8 cellular contexts compared by ENCODE assay signal in genomic region chr1:206606867-206607266, GRCh38. TPM values are rescaled to one million over a fixed set of nuclear protein-coding genes. Genes with fewer than 3 reads are reported as not detected.
DNase-seq lines count a peak whose midpoint lies in the region; ATAC-seq and TF ChIP-seq lines count a peak whose summit lies in the region.

No MANE protein-coding gene starts in this region.

- H3K4me3 Mint-ChIP-seq in activated T-cell treated with anti-CD3 and anti-CD28 coated beads, Interleukin-2, amount 50 U/mL, for 24 hours, result no peak overlapping the region

- no peak overlapping the region for H3K27ac ChIP-seq in neural cell (ENCODE audit: low read length)
- no peak overlapping the region for H3K27ac ChIP-seq in prostate gland

- H3K4me1 ChIP-seq in prostate gland (replicated peaks), result peaks cover 5% of the 10 kb centered on the region

- H3K36me3 Mint-ChIP-seq in activated T-cell treated with anti-CD3 and anti-CD28 coated beads, Interleukin-2, amount 50 U/mL, for 24 hours (ENCODE audit: low read depth), result peaks cover 96% of the 10 kb centered on the region

- intact Hi-C loops in prostate gland (cut with DNase I), result no loop called here

- no peaks in the 10 kb centered on the region for H3K9me3 ChIP-seq in neural cell (ENCODE audit: low read length)
- H3K9me3 ChIP-seq in prostate gland, result no peaks in the 10 kb centered on the region

- H3K79me2 ChIP-seq in neural cell (replicated peaks; ENCODE audit: insufficient read depth, low read length), result no peaks in the 10 kb centered on the region

- ATAC-seq in HG03571 (IDR thresholded peaks at IDR 0.05; ENCODE audit: unreplicated experiment), result no peak
- no peak for ATAC-seq in GM21423 (IDR thresholded peaks at IDR 0.05; ENCODE audit: unreplicated experiment)

- WGBS in prostate gland, result 50% methylated on average over 3 of the region's 3 CpGs

- in situ Hi-C loops in astrocyte of the spinal cord (cut with HindIII; ENCODE audit: low sequenced_read_pairs), result no loop called here

- no peak for TF ChIP-seq EP300 in neural cell (conservative IDR thresholded peaks at IDR 0.05; ENCODE audit: poor library complexity, severe bottlenecking)

- no peak overlapping the region for H2AFZ ChIP-seq in neural cell (ENCODE audit: low read depth, low read length)

- no peaks in the 10 kb centered on the region for H3K9me2 ChIP-seq in neural cell (ENCODE audit: insufficient read depth, low read length)

- TF ChIP-seq POLR2A in prostate gland (IDR thresholded peaks at IDR 0.05), result no peak

- H3K4me1 Mint-ChIP-seq in activated T-cell treated with anti-CD3 and anti-CD28 coated beads, Interleukin-2, amount 50 U/mL, for 24 hours (ENCODE audit: low read depth), result peaks cover 46% of the 10 kb centered on the region

- H4K20me1 ChIP-seq in neural cell (ENCODE audit: insufficient read depth), result no peaks in the 10 kb centered on the region

- peak; percentile 58 for TF ChIP-seq RAD21 in neural cell (conservative IDR thresholded peaks at IDR 0.05)

- no peaks in the 10 kb centered on the region for H3F3A ChIP-seq in neural cell (ENCODE audit: insufficient read depth, low read length, poor library complexity, severe bottlenecking)

- H3K27me3 Mint-ChIP-seq in activated T-cell treated with anti-CD3 and anti-CD28 coated beads, Interleukin-2, amount 50 U/mL, for 24 hours, result no peaks in the 10 kb centered on the region

- H3K4me2 ChIP-seq in neural cell (ENCODE audit: low read length), result no peak overlapping the region

- H3K36me3 ChIP-seq in neural cell (ENCODE audit: insufficient read depth, low read length), result peaks cover 8% of the 10 kb centered on the region
- peaks cover 0 to 7% of the 10 kb centered on the region in 2 donors for H3K36me3 ChIP-seq in prostate gland

- no peaks in the 10 kb centered on the region for H3K9me3 Mint-ChIP-seq in activated T-cell treated with anti-CD3 and anti-CD28 coated beads, Interleukin-2, amount 50 U/mL, for 24 hours

- H3K9ac ChIP-seq in neural cell (ENCODE audit: low read length), result no peak overlapping the region

- H3K4me3 ChIP-seq in astrocyte of the spinal cord (ENCODE audit: low read depth, low read length) (no peak overlapping the region), neural cell (ENCODE audit: low read length) (no peak overlapping the region), prostate gland (no peak overlapping the region)

- TF ChIP-seq CTCF in astrocyte of the spinal cord (IDR thresholded peaks at IDR 0.05; ENCODE audit: low read depth, low read length) (peak; percentile 57), neural cell (IDR thresholded peaks at IDR 0.05; ENCODE audit: poor library complexity, severe bottlenecking) (peak; percentile 72), prostate gland (IDR thresholded peaks at IDR 0.05) (peak in 2 of 4 experiments; percentile 5 to 46)

- DNase-seq in activated T-cell treated with anti-CD3 and anti-CD28 coated beads, Interleukin-2, amount 50 U/mL, for 24 hours, result no peak
- no peak for DNase-seq in activated T-cell treated with anti-CD3 and anti-CD28 coated beads, Interleukin-2, amount 50 U/mL, for 48 hours
- DNase-seq in NCI-H1092 (lab: John Stamatoyannopoulos, UW) (peak; percentile 9), astrocyte of the spinal cord (ENCODE audit: low read depth, low spot score) (no peak), prostate gland (ENCODE audit: low spot score) (no peak)

- H3K27ac Mint-ChIP-seq in activated T-cell treated with anti-CD3 and anti-CD28 coated beads, Interleukin-2, amount 50 U/mL, for 24 hours, result peak overlapping the region; percentile 12

- no peaks in the 10 kb centered on the region for H3K27me3 ChIP-seq in neural cell (ENCODE audit: insufficient read depth, low read depth, low read length)
- H3K27me3 ChIP-seq in prostate gland (replicated peaks; ENCODE audit: insufficient read depth), result no peaks in the 10 kb centered on the region

TF ChIP-seq in neural cell, 6 proteins besides CTCF, POLR2A, EP300 and RAD21:
- TF ChIP-seq TAF1 (IDR thresholded peaks at IDR 0.05; ENCODE audit: low read depth) (no peak), SMC3 (conservative IDR thresholded peaks at IDR 0.05; ENCODE audit: poor library complexity) (peak; percentile 73)

RNA-seq across cellular contexts. Expression of gene EIF2D, which starts 5.4 kb away (rescaled TPM):
- 36.1 and 37.1 TPM in 2 replicates for polyA plus RNA-seq in neural cell
- 18.0 and 20.3 TPM in 2 replicates for polyA minus RNA-seq in neural cell
- 10 to 100 TPM; 42.8 to 60.2 TPM for total RNA-seq in prostate gland

RNA-seq across cellular contexts. Expression of gene DYRK3, which starts 28.5 kb away (rescaled TPM):
- 7.5 and 8.3 TPM in 2 replicates for polyA plus RNA-seq in neural cell
- 15.8 and 24.0 TPM in 2 replicates for polyA minus RNA-seq in neural cell
- 1 to 10 TPM; 2.6 to 9.7 TPM for total RNA-seq in prostate gland
